In the genomic region with DNA sequence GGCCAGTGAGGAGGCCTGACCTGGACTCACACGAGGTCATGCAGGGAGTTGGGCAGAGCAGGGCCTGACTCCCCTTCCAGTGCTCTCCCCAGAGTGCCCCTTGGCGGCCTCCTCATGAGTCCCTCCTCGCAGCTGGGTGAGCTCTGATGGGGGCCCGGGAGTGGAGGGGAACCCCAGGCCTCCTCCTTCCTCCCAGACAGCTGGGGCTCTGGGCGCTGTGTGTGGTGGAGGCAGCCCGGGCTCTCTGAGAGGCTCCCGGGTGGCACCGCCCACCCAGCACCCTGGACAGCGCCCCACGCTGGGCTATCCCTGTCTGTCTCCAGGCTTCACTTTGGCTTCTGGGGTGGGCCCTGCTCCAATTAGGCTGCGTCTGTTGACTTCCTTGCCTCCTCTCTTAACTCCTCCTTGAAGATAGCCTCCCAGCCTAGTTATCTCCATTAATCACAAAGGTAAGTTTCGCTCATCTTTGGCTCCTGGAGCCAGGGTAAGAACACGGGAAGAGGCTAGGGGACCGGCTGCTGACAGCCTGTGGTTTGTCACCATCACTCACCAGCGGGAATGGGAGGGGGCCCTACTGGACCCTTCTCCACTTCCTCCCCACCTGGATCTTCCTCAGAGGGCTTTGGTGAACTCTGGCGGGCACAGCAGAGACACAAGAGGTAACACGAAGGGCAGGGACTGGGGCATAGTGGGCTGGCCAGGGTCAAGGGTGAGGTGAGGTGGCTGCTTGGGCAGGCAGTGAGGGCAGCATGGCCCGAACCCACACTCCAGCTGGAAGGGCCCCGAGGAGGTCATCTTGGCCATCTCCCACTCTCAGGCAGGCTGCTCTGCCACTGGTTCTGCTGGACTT, we compare ENCODE assay signal across 1 cellular context.
TF ChIP-seq lines count a peak whose summit lies in the region.

No MANE protein-coding gene starts in this region.

TF ChIP-seq in K562, 482 proteins besides CTCF, POLR2A, EP300 and RAD21 (continued from another document):
- TF ChIP-seq, protein P1, sequence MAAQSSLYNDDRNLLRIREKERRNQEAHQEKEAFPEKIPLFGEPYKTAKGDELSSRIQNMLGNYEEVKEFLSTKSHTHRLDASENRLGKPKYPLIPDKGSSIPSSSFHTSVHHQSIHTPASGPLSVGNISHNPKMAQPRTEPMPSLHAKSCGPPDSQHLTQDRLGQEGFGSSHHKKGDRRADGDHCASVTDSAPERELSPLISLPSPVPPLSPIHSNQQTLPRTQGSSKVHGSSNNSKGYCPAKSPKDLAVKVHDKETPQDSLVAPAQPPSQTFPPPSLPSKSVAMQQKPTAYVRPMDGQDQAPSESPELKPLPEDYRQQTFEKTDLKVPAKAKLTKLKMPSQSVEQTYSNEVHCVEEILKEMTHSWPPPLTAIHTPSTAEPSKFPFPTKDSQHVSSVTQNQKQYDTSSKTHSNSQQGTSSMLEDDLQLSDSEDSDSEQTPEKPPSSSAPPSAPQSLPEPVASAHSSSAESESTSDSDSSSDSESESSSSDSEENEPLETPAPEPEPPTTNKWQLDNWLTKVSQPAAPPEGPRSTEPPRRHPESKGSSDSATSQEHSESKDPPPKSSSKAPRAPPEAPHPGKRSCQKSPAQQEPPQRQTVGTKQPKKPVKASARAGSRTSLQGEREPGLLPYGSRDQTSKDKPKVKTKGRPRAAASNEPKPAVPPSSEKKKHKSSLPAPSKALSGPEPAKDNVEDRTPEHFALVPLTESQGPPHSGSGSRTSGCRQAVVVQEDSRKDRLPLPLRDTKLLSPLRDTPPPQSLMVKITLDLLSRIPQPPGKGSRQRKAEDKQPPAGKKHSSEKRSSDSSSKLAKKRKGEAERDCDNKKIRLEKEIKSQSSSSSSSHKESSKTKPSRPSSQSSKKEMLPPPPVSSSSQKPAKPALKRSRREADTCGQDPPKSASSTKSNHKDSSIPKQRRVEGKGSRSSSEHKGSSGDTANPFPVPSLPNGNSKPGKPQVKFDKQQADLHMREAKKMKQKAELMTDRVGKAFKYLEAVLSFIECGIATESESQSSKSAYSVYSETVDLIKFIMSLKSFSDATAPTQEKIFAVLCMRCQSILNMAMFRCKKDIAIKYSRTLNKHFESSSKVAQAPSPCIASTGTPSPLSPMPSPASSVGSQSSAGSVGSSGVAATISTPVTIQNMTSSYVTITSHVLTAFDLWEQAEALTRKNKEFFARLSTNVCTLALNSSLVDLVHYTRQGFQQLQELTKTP (IDR thresholded peaks at IDR 0.05; ENCODE audit: low read depth in 1 of 2, partially characterized antibody in 2 of 2), result peak in 1 of 2 experiments; percentile 59
- TF ChIP-seq MAZ (CRISPR knock-in tag; conservative IDR thresholded peaks at IDR 0.05 in 1 of 2, IDR thresholded peaks at IDR 0.05 in 1 of 2), result 0 out of 4 replicates have a peak, but pooled peaks of 1 of the 2 experiments have one; percentile 19
- TF ChIP-seq, protein P2, sequence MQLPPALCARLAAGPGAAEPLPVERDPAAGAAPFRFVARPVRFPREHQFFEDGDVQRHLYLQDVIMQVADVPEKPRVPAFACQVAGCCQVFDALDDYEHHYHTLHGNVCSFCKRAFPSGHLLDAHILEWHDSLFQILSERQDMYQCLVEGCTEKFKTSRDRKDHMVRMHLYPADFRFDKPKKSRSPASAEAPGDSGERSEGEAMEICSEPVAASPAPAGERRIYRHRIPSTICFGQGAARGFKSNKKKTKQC (CRISPR knock-in tag; IDR thresholded peaks at IDR 0.05), result peak; percentile 65; the same call in 1 of the 2 replicates
- TF ChIP-seq, protein P3, sequence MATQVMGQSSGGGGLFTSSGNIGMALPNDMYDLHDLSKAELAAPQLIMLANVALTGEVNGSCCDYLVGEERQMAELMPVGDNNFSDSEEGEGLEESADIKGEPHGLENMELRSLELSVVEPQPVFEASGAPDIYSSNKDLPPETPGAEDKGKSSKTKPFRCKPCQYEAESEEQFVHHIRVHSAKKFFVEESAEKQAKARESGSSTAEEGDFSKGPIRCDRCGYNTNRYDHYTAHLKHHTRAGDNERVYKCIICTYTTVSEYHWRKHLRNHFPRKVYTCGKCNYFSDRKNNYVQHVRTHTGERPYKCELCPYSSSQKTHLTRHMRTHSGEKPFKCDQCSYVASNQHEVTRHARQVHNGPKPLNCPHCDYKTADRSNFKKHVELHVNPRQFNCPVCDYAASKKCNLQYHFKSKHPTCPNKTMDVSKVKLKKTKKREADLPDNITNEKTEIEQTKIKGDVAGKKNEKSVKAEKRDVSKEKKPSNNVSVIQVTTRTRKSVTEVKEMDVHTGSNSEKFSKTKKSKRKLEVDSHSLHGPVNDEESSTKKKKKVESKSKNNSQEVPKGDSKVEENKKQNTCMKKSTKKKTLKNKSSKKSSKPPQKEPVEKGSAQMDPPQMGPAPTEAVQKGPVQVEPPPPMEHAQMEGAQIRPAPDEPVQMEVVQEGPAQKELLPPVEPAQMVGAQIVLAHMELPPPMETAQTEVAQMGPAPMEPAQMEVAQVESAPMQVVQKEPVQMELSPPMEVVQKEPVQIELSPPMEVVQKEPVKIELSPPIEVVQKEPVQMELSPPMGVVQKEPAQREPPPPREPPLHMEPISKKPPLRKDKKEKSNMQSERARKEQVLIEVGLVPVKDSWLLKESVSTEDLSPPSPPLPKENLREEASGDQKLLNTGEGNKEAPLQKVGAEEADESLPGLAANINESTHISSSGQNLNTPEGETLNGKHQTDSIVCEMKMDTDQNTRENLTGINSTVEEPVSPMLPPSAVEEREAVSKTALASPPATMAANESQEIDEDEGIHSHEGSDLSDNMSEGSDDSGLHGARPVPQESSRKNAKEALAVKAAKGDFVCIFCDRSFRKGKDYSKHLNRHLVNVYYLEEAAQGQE (CRISPR knock-in tag; IDR thresholded peaks at IDR 0.05; ENCODE audit: low read depth), result peak; percentile 95
- TF ChIP-seq ZNF263 (CRISPR knock-in tag; IDR thresholded peaks at IDR 0.05; ENCODE audit: borderline replicate concordance), result 0 out of 2 replicates have a peak, but pooled peaks have one; percentile 45
- peak; percentile 48; the same call in 1 of the 2 replicates for TF ChIP-seq SP1 (CRISPR knock-in tag; IDR thresholded peaks at IDR 0.05)
- TF ChIP-seq, protein P4, sequence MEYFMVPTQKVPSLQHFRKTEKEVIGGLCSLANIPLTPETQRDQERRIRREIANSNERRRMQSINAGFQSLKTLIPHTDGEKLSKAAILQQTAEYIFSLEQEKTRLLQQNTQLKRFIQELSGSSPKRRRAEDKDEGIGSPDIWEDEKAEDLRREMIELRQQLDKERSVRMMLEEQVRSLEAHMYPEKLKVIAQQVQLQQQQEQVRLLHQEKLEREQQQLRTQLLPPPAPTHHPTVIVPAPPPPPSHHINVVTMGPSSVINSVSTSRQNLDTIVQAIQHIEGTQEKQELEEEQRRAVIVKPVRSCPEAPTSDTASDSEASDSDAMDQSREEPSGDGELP (CRISPR knock-in tag; IDR thresholded peaks at IDR 0.05; ENCODE audit: borderline replicate concordance), result peak; percentile 50; the same call in 1 of the 2 replicates
